Comparison of ENCODE assay signal across 9 cellular contexts in the genomic region with DNA sequence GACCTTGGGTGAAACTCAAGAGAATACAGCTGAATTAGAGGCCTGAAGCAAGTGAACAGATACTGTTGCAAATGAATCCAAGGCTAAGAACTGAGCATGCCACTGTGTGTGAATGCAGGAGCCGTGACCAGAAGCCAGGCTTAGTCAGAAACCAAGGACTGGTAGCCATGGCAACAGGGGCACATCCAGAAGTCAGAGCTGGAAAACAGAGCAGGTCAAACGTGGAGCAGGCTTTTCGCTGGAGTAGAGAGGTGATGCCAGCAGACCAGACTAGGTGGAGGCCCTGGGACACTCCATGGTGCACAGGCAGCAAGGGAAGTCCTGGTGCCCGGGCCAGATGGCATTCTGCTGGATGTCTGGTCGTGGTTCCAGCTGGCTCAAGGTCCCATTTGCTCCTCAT.
DNase-seq lines count a peak whose midpoint lies in the region; ATAC-seq, FAIRE-seq and TF ChIP-seq lines count a peak whose summit lies in the region.
"Had no signal": no experiment of that assay in that cellular context is flagged by ENCODE, and none has a peak within 500 bp of the region (broad histone marks: within the 10 kb centered on the region; RNA-seq: fewer than 3 reads in every experiment).

No MANE protein-coding gene starts in this region.

- peak; percentile 13 for FAIRE-seq in astrocyte (lab: Jason Lieb, UNC)
- no peak for FAIRE-seq in kidney (lab: Jason Lieb, UNC)

- peak overlapping the region; percentile 64 for H2AFZ ChIP-seq in astrocyte (ENCODE audit: low read depth, low read length)

- H3K27me3 ChIP-seq in astrocyte (ENCODE audit: insufficient read depth, low read length) = no peaks in the 10 kb centered on the region
- no peaks in the 10 kb centered on the region for H3K27me3 ChIP-seq in esophagus muscularis mucosa

- peaks cover 21% of the 10 kb centered on the region for H3K4me1 Mint-ChIP-seq in astrocyte (ENCODE audit: low read depth, unreplicated experiment)
- no peaks in the 10 kb centered on the region for H3K4me1 Mint-ChIP-seq in activated CD4-positive, alpha-beta T cell treated with anti-CD3 and anti-CD28 coated beads, Interleukin-2, amount 10 ng/mL, durations not matched to agents 24 days and 14 days
- H3K4me1 Mint-ChIP-seq in activated CD8-positive, alpha-beta T cell treated with anti-CD3 and anti-CD28 coated beads, Interleukin-2, amount 10 ng/mL, durations not matched to agents 7 days and 5 days (ENCODE audit: low read depth) = no peaks in the 10 kb centered on the region

- no peaks in the 10 kb centered on the region for H3K27me3 Mint-ChIP-seq in astrocyte (ENCODE audit: low read depth, unreplicated experiment)
- no peaks in the 10 kb centered on the region for H3K27me3 Mint-ChIP-seq in activated CD4-positive, alpha-beta T cell treated with anti-CD3 and anti-CD28 coated beads, Interleukin-2, amount 10 ng/mL, durations not matched to agents 24 days and 14 days
- H3K27me3 Mint-ChIP-seq in activated CD8-positive, alpha-beta T cell treated with anti-CD3 and anti-CD28 coated beads, Interleukin-2, amount 10 ng/mL, durations not matched to agents 7 days and 5 days (ENCODE audit: low read depth) = no peaks in the 10 kb centered on the region

- DNase-seq in Ammon's horn (ENCODE audit: low spot score) (peak; percentile 81), NCI-H1105 treated with DMSO at 0.1 percent for 48 hours (lab: John Stamatoyannopoulos, UW) (peak; percentile 61), astrocyte (ENCODE audit: low read depth) (peak; percentile 92), kidney (peak; percentile 82), esophagus muscularis mucosa (ENCODE audit: extremely low spot score) (no peak)
- no peak for DNase-seq in activated CD4-positive, alpha-beta T cell treated with anti-CD3 and anti-CD28 coated beads, Interleukin-2, amount 10 ng/mL, durations not matched to agents 24 days and 14 days
- no peak for DNase-seq in activated CD8-positive, alpha-beta T cell treated with anti-CD3 and anti-CD28 coated beads, Interleukin-2, amount 10 ng/mL, durations not matched to agents 7 days and 5 days
- DNase-seq: left cardiac atrium had no signal

- H3K9ac ChIP-seq in astrocyte (ENCODE audit: low read length) (peak overlapping the region; percentile 34), kidney (ENCODE audit: low read length in 2 of 2) (no peak overlapping the region)

- TF ChIP-seq CTCF in astrocyte (IDR thresholded peaks at IDR 0.05; ENCODE audit: insufficient read depth, low read depth, low read length) (no peak), kidney (IDR thresholded peaks at IDR 0.05; ENCODE audit: borderline replicate concordance, extremely low read depth, insufficient read depth) (no peak), esophagus muscularis mucosa (IDR thresholded peaks at IDR 0.05) (no peak)

- CTCF ChIA-PET in activated CD8-positive, alpha-beta T cell treated with anti-CD3 and anti-CD28 coated beads, Interleukin-2, amount 10 ng/mL, durations not matched to agents 7 days and 5 days (lab: Charles Lee) = no interaction called here

- H3K9me3 ChIP-seq in astrocyte (ENCODE audit: insufficient read depth, low read depth, low read length) (no peaks in the 10 kb centered on the region), kidney (ENCODE audit: control insufficient read depth in 1 of 2, low read length in 2 of 2) (no peaks in the 10 kb centered on the region), esophagus muscularis mucosa (no peaks in the 10 kb centered on the region)

- H3K4me3 ChIP-seq in astrocyte (ENCODE audit: insufficient read depth, low read depth, low read length) (no peak overlapping the region), kidney (ENCODE audit: low read length in 2 of 2) (no peak overlapping the region), esophagus muscularis mucosa (no peak overlapping the region)

- POLR2A ChIA-PET in activated CD8-positive, alpha-beta T cell treated with anti-CD3 and anti-CD28 coated beads, Interleukin-2, amount 10 ng/mL, durations not matched to agents 7 days and 5 days (lab: Charles Lee) = no interaction called here

- no peak for ATAC-seq in GM18870 (IDR thresholded peaks at IDR 0.05; ENCODE audit: unreplicated experiment)
- no peak for ATAC-seq in activated CD8-positive, alpha-beta T cell treated with anti-CD3 and anti-CD28 coated beads, Interleukin-2, amount 10 ng/mL, durations not matched to agents 7 days and 5 days

- no peaks in the 10 kb centered on the region for H3K36me3 ChIP-seq in astrocyte (ENCODE audit: insufficient read depth, low read length)
- no peaks in the 10 kb centered on the region for H3K36me3 ChIP-seq in kidney (ENCODE audit: control insufficient read depth in 1 of 2, insufficient read depth in 2 of 2, low read length in 2 of 2)
- H3K36me3 ChIP-seq in esophagus muscularis mucosa = no peaks in the 10 kb centered on the region

- intact Hi-C loops in kidney (cut with DNase I) (no loop called here), esophagus muscularis mucosa (cut with DNase I) (no loop called here)
- intact Hi-C loops in activated CD4-positive, alpha-beta T cell treated with anti-CD3 and anti-CD28 coated beads, Interleukin-2, amount 10 ng/mL, durations not matched to agents 24 days and 14 days (cut with micrococcal nuclease) = no loop called here

- H3K4me3 Mint-ChIP-seq in astrocyte (ENCODE audit: unreplicated experiment) = no peak overlapping the region
- no peak overlapping the region for H3K4me3 Mint-ChIP-seq in activated CD4-positive, alpha-beta T cell treated with anti-CD3 and anti-CD28 coated beads, Interleukin-2, amount 10 ng/mL, durations not matched to agents 24 days and 14 days
- H3K4me3 Mint-ChIP-seq in activated CD8-positive, alpha-beta T cell treated with anti-CD3 and anti-CD28 coated beads, Interleukin-2, amount 10 ng/mL, durations not matched to agents 7 days and 5 days = no peak overlapping the region

- H3K4me1 ChIP-seq in astrocyte (ENCODE audit: insufficient read depth, low read length) (peaks cover 7% of the 10 kb centered on the region), kidney (ENCODE audit: control insufficient read depth in 1 of 2, insufficient read depth in 1 of 2, low read depth in 1 of 2, low read length in 2 of 2) (peaks cover 0 to 2% of the 10 kb centered on the region in 2 donors), esophagus muscularis mucosa (peaks cover 0 to 7% (median 3%) of the 10 kb centered on the region in 4 donors)

- no peaks in the 10 kb centered on the region for H3K79me2 ChIP-seq in astrocyte (ENCODE audit: insufficient read depth, low read length)

- no peak for TF ChIP-seq EP300 in esophagus muscularis mucosa (IDR thresholded peaks at IDR 0.05)

- H3K36me3 Mint-ChIP-seq in astrocyte (ENCODE audit: low read depth, unreplicated experiment) = no peaks in the 10 kb centered on the region
- H3K36me3 Mint-ChIP-seq in activated CD4-positive, alpha-beta T cell treated with anti-CD3 and anti-CD28 coated beads, Interleukin-2, amount 10 ng/mL, durations not matched to agents 24 days and 14 days (ENCODE audit: low read depth) = no peaks in the 10 kb centered on the region
- H3K36me3 Mint-ChIP-seq in activated CD8-positive, alpha-beta T cell treated with anti-CD3 and anti-CD28 coated beads, Interleukin-2, amount 10 ng/mL, durations not matched to agents 7 days and 5 days (ENCODE audit: low read depth) = no peaks in the 10 kb centered on the region

- TF ChIP-seq POLR2A in esophagus muscularis mucosa (IDR thresholded peaks at IDR 0.05; ENCODE audit: low read depth) = no peak

- H3K9me3 Mint-ChIP-seq in astrocyte (ENCODE audit: unreplicated experiment) = peaks cover under 1% of the 10 kb centered on the region
- peaks cover under 1% of the 10 kb centered on the region for H3K9me3 Mint-ChIP-seq in activated CD4-positive, alpha-beta T cell treated with anti-CD3 and anti-CD28 coated beads, Interleukin-2, amount 10 ng/mL, durations not matched to agents 24 days and 14 days
- H3K9me3 Mint-ChIP-seq in activated CD8-positive, alpha-beta T cell treated with anti-CD3 and anti-CD28 coated beads, Interleukin-2, amount 10 ng/mL, durations not matched to agents 7 days and 5 days (ENCODE audit: insufficient read depth) = peaks cover 7% of the 10 kb centered on the region

- H3K27ac Mint-ChIP-seq in astrocyte (ENCODE audit: unreplicated experiment) = peak overlapping the region; percentile 93
- no peak overlapping the region for H3K27ac Mint-ChIP-seq in activated CD4-positive, alpha-beta T cell treated with anti-CD3 and anti-CD28 coated beads, Interleukin-2, amount 10 ng/mL, durations not matched to agents 24 days and 14 days
- H3K27ac Mint-ChIP-seq in activated CD8-positive, alpha-beta T cell treated with anti-CD3 and anti-CD28 coated beads, Interleukin-2, amount 10 ng/mL, durations not matched to agents 7 days and 5 days = no peak overlapping the region

- peak overlapping the region; percentile 43 for H3K4me2 ChIP-seq in astrocyte (ENCODE audit: low read length)

- WGBS in esophagus muscularis mucosa = 80% methylated on average over 5 of the region's 5 CpGs

- H3K27ac ChIP-seq in astrocyte (ENCODE audit: low read depth, low read length) = peak overlapping the region; percentile 52
- H3K27ac ChIP-seq in kidney (ENCODE audit: low read depth in 2 of 2, low read length in 2 of 2) = no peak overlapping the region
- H3K27ac ChIP-seq in esophagus muscularis mucosa (replicated peaks in 1 of 4) = no peak overlapping the region

- no peaks in the 10 kb centered on the region for H4K20me1 ChIP-seq in astrocyte (ENCODE audit: insufficient read depth, low read length)

Comparison
In these comparisons a context has a peak if more than half of its experiments do, and no peak if none do; other contexts are left out.
1. DNase-seq: peak in Ammon's horn (single experiment), NCI-H1105 treated with DMSO at 0.1 percent for 48 hours (single experiment), astrocyte (single experiment) and kidney (single experiment); none in activated CD4-positive, alpha-beta T cell treated with anti-CD3 and anti-CD28 coated beads, Interleukin-2, amount 10 ng/mL, durations not matched to agents 24 days and 14 days (single experiment), esophagus muscularis mucosa (single experiment) and activated CD8-positive, alpha-beta T cell treated with anti-CD3 and anti-CD28 coated beads, Interleukin-2, amount 10 ng/mL, durations not matched to agents 7 days and 5 days (single experiment).